ENCODE assay signal across 8 cellular contexts in the genomic region with DNA sequence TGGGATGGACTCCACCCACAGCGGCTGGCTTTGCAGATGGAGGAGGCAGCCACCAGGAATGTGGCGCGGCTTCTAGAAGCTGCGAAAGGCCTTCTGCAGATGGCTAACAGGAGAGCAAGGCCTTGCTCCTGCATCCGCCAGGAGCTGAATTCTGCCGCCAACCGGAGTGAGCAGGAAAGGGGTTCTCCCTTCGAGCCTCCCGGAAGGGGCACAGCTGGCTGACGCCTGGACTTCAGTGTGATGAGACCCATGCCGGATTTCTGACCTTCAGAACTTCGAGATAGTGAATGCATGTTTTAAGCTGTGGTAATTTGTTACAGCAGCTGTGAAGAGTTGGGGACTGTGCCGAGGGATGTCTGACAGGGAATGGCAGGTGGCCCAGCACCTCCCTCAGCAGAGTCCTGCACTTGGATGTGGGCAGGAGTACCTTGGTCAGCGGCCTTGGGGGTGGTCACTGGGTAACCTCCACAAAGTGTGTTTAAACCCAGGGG. TPM values are rescaled to one million over a fixed set of nuclear protein-coding genes. Genes with fewer than 3 reads are reported as not detected.
A peak's percentile ranks its signal among the peaks of the same experiment; 100 is the strongest.
DNase-seq lines count a peak whose midpoint lies in the region; ATAC-seq and TF ChIP-seq lines count a peak whose summit lies in the region.

No MANE protein-coding gene starts in this region.

- H4K20me1 ChIP-seq in smooth muscle cell (ENCODE audit: low read depth), result peaks cover 56% of the 10 kb centered on the region

- intact Hi-C loops in heart left ventricle (cut with DNase I) (no loop called here), sigmoid colon (cut with DNase I) (no loop called here)

- no peak overlapping the region for H3K4me2 ChIP-seq in smooth muscle cell

- peaks cover 64% of the 10 kb centered on the region for H3K4me1 Mint-ChIP-seq in T-helper 17 cell

- no peak for TF ChIP-seq POLR2A in heart left ventricle (IDR thresholded peaks at IDR 0.05)
- TF ChIP-seq POLR2A in sigmoid colon (IDR thresholded peaks at IDR 0.05), result no peak

- peak overlapping the region; percentile 29 to 96 (median 70) for H3K27ac ChIP-seq in heart left ventricle
- H3K27ac ChIP-seq in sigmoid colon, result peak overlapping the region; percentile 22 to 59 (median 55)
- no peak overlapping the region for H3K27ac ChIP-seq in smooth muscle cell (ENCODE audit: low read depth)

- H3K27ac Mint-ChIP-seq in T-helper 17 cell, result peak overlapping the region; percentile 95

- peaks cover 9% of the 10 kb centered on the region for H3K36me3 Mint-ChIP-seq in T-helper 17 cell (ENCODE audit: low read depth)

- H3K27me3 ChIP-seq in GM06990 (replicated peaks; ENCODE audit: control insufficient read depth, insufficient read depth, low read length) (no peaks in the 10 kb centered on the region), heart left ventricle (no peaks in the 10 kb centered on the region), sigmoid colon (no peaks in the 10 kb centered on the region), smooth muscle cell (ENCODE audit: low read depth) (no peaks in the 10 kb centered on the region)

- no peak overlapping the region for H3K9ac ChIP-seq in smooth muscle cell (ENCODE audit: low read depth)

- TF ChIP-seq CTCF in GM06990 (IDR thresholded peaks at IDR 0.05; ENCODE audit: insufficient read depth, low read length, poor library complexity, severe bottlenecking) (no peak), heart left ventricle (IDR thresholded peaks at IDR 0.05) (no peak), sigmoid colon (IDR thresholded peaks at IDR 0.05) (no peak), smooth muscle cell (IDR thresholded peaks at IDR 0.05; ENCODE audit: borderline replicate concordance, insufficient read depth, poor library complexity, severe bottlenecking) (no peak)

- peak overlapping the region; percentile 74 for H3K4me3 Mint-ChIP-seq in T-helper 17 cell

- H3K4me3 ChIP-seq in GM06990 (replicated peaks; ENCODE audit: low read depth, low read length), result peak overlapping the region; percentile 47
- H3K4me3 ChIP-seq in heart left ventricle, result peak overlapping the region in 1 of 12 donors; percentile 12
- no peak overlapping the region for H3K4me3 ChIP-seq in sigmoid colon
- H3K4me3 ChIP-seq in smooth muscle cell, result no peak overlapping the region

- H2AFZ ChIP-seq in smooth muscle cell (ENCODE audit: low read depth), result no peak overlapping the region

- H3K4me1 ChIP-seq in heart left ventricle (peaks cover 9 to 80% (median 50%) of the 10 kb centered on the region in 12 donors), sigmoid colon (peaks cover 0 to 37% (median 26%) of the 10 kb centered on the region in 4 donors), smooth muscle cell (ENCODE audit: low read depth) (no peaks in the 10 kb centered on the region)

- no peaks in the 10 kb centered on the region for H3K9me3 ChIP-seq in T-helper 17 cell (ENCODE audit: control insufficient read depth, low read length, poor library complexity, severe bottlenecking)
- H3K9me3 ChIP-seq in heart left ventricle, result no peaks in the 10 kb centered on the region
- H3K9me3 ChIP-seq in sigmoid colon, result no peaks in the 10 kb centered on the region
- H3K9me3 ChIP-seq in smooth muscle cell (replicated peaks; ENCODE audit: low read depth), result no peaks in the 10 kb centered on the region

- peaks cover 4% of the 10 kb centered on the region for H3K36me3 ChIP-seq in GM06990 (ENCODE audit: control insufficient read depth, insufficient read depth, low read length)
- H3K36me3 ChIP-seq in heart left ventricle, result no peaks in the 10 kb centered on the region
- H3K36me3 ChIP-seq in sigmoid colon, result no peaks in the 10 kb centered on the region
- H3K36me3 ChIP-seq in smooth muscle cell (ENCODE audit: low read depth), result no peaks in the 10 kb centered on the region

- TF ChIP-seq EP300 in sigmoid colon (IDR thresholded peaks at IDR 0.05), result no peak

- H3F3A ChIP-seq in smooth muscle cell (ENCODE audit: low read depth), result no peaks in the 10 kb centered on the region

- peaks cover 35% of the 10 kb centered on the region for H3K79me2 ChIP-seq in smooth muscle cell (ENCODE audit: low read depth)

- no peaks in the 10 kb centered on the region for H3K27me3 Mint-ChIP-seq in T-helper 17 cell

- DNase-seq in GM06990 (ENCODE audit: extremely low read depth, insufficient read length) (no peak), T-helper 17 cell (no peak), heart left ventricle (no peak), sigmoid colon (no peak), medulla oblongata (ENCODE audit: extremely low spot score) (no peak), NCI-H2081 (lab: John Stamatoyannopoulos, UW) (no peak), smooth muscle cell (lab: John Stamatoyannopoulos, UW; ENCODE audit: unreplicated experiment) (no peak)
- no peak for DNase-seq in effector CD4-positive, alpha-beta T cell

- WGBS in heart left ventricle, 4 donors, result 49 to 71% (median 57%) methylated on average over 13 to 14 of the region's 14 CpGs
- 80 to 86% methylated on average over 14 of the region's 14 CpGs for WGBS in sigmoid colon, 2 donors
- WGBS in smooth muscle cell (ENCODE audit: low lambda C conversion rate), result 94% methylated on average over 14 of the region's 14 CpGs

- ATAC-seq in T-helper 17 cell (no peak), heart left ventricle (peak in 2 of 4 donors; percentile 5 to 9)

RNA-seq across cellular contexts. Expression of a gene that starts 7.7 kb away (rescaled TPM):
- total RNA-seq in T-helper 17 cell, result 10 to 100 TPM; 42.1 to 43.8 TPM
- 10 to 100 TPM; 14.0 to 30.7 (median 18.6) TPM for total RNA-seq in heart left ventricle
- polyA plus RNA-seq in heart left ventricle, result 10 to 100 TPM in 1 of 2 donors, 1 to 10 TPM in 1; 9.4 to 18.9 TPM
- total RNA-seq in sigmoid colon, result 10 to 100 TPM; 13.6 to 14.3 (median 13.8) TPM
- 10 to 100 TPM; 19.2 to 34.6 (median 19.4) TPM for polyA plus RNA-seq in sigmoid colon
- total RNA-seq in smooth muscle cell, result 7.2 and 12.5 TPM in 2 replicates
- 14.4 and 19.2 TPM in 2 replicates for polyA plus RNA-seq in smooth muscle cell

RNA-seq across cellular contexts. Expression of a gene that starts 32.1 kb away (rescaled TPM):
- total RNA-seq in T-helper 17 cell (100 to 1,000 TPM; 164 to 174 TPM), heart left ventricle (100 to 1,000 TPM in 1 of 9 donors, 10 to 100 TPM in 8; 52.6 to 125 (median 72.3) TPM), sigmoid colon (10 to 100 TPM; 23.9 to 45.5 (median 29.2) TPM), smooth muscle cell (25.4 and 30.7 TPM in 2 replicates)
- polyA plus RNA-seq in heart left ventricle (100 to 1,000 TPM in 1 of 2 donors, 10 to 100 TPM in 1; 17.8 to 114 TPM), sigmoid colon (10 to 100 TPM; 26.1 to 29.5 (median 26.4) TPM), smooth muscle cell (23.3 and 25.6 TPM in 2 replicates)
